In the genomic region with DNA sequence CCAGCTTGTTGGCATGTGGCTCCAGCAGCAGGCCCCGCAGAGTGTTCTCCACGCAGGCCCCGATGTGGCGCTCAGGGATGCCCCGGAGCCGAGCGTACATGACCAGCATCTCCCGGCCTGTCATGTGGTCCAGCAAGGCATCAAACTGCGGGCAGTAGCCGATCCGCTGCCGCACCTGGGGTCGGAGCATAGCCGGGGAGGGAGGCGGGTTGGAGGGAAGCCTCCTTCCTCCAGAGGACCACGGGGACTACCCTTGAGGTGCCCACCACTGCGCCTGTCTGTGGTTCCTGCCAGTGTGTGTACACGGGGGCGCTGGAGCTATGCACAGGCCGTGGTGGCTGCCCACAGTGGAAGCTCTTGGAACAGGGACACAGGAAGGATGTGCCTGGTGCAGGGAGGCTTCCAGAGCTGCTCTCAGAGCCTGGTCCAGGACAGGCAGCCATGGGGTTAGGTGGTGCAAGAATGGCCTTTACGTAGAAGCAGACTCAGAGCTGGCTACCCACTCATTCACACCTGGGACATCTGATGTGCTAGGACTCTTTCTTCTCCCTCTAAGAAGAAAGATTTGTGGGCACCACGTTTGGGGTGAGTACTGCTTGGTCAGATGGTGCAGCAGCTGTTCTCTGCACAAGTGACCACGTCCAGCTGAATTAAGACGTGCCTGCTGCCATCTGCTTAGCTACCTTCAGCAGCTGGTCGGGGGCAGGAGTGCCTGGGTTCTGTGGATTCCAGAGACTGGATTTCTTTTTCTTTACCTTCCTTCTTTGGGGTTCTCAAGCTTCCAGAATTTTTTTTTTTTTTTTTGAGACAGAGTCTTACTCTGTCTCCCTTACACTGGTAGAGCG, we compare ENCODE assay signal across 22 cellular contexts. TPM values are rescaled to one million over a fixed set of nuclear protein-coding genes. Genes with fewer than 3 reads are reported as not detected.
DNase-seq lines count a peak whose midpoint lies in the region; ATAC-seq, FAIRE-seq and TF ChIP-seq lines count a peak whose summit lies in the region.
"Had no signal": no experiment of that assay in that cellular context is flagged by ENCODE, and none has a peak within 500 bp of the region (broad histone marks: within the 10 kb centered on the region; RNA-seq: fewer than 3 reads in every experiment).

No MANE protein-coding gene starts in this region.

- H3K27ac Mint-ChIP-seq in natural killer cell treated with Interleukin-12 subunit alpha and Interleukin-12 subunit beta and Interleukin-15 and Interleukin-18, amount 100 ng/mL, for 72 hours = no peak overlapping the region
- H3K27ac Mint-ChIP-seq in natural killer cell = no peak overlapping the region

- intact Hi-C loops in natural killer cell (cut with micrococcal nuclease) = no loop called here

- FAIRE-seq in bronchial epithelial cell (lab: Jason Lieb, UNC) = peak; percentile 66
- FAIRE-seq: GM12892, HepG2, K562, RCC 7860 had no signal

- peaks cover 3% of the 10 kb centered on the region for H3K27me3 ChIP-seq in bronchial epithelial cell (ENCODE audit: control insufficient read depth, insufficient read depth, low read length)
- H3K27me3 ChIP-seq: BE2C had no signal

- no peak overlapping the region for H3K4me3 ChIP-seq in bronchial epithelial cell (ENCODE audit: low read depth, low read length)
- H3K4me3 ChIP-seq: GM23248, HAP-1, K562 had no signal

- peak in 1 of 2 donors; percentile 29 for ATAC-seq in natural killer cell treated with Interleukin-12 subunit alpha and Interleukin-12 subunit beta and Interleukin-15 and Interleukin-18, amount 100 ng/mL, for 72 hours
- no peak for ATAC-seq in natural killer cell
- no peak for ATAC-seq in left lobe of liver
- ATAC-seq in HG03095 (IDR thresholded peaks at IDR 0.05; ENCODE audit: unreplicated experiment) = no peak
- ATAC-seq: K562 had no signal

- peaks cover 0 to 3% of the 10 kb centered on the region in 2 donors for H3K4me1 Mint-ChIP-seq in natural killer cell treated with Interleukin-12 subunit alpha and Interleukin-12 subunit beta and Interleukin-15 and Interleukin-18, amount 100 ng/mL, for 72 hours (ENCODE audit: low read depth in 2 of 2)
- no peaks in the 10 kb centered on the region for H3K4me1 Mint-ChIP-seq in natural killer cell

- H3K36me3 Mint-ChIP-seq in natural killer cell treated with Interleukin-12 subunit alpha and Interleukin-12 subunit beta and Interleukin-15 and Interleukin-18, amount 100 ng/mL, for 72 hours = no peaks in the 10 kb centered on the region
- no peaks in the 10 kb centered on the region for H3K36me3 Mint-ChIP-seq in natural killer cell

- H3K4me3 Mint-ChIP-seq in natural killer cell treated with Interleukin-12 subunit alpha and Interleukin-12 subunit beta and Interleukin-15 and Interleukin-18, amount 100 ng/mL, for 72 hours = no peak overlapping the region
- no peak overlapping the region for H3K4me3 Mint-ChIP-seq in natural killer cell

- H3K9me3 Mint-ChIP-seq in natural killer cell treated with Interleukin-12 subunit alpha and Interleukin-12 subunit beta and Interleukin-15 and Interleukin-18, amount 100 ng/mL, for 72 hours = no peaks in the 10 kb centered on the region
- H3K9me3 Mint-ChIP-seq in natural killer cell = no peaks in the 10 kb centered on the region

- peak; percentile 54 for DNase-seq in natural killer cell treated with Interleukin-12 subunit alpha and Interleukin-12 subunit beta and Interleukin-15 and Interleukin-18, amount 100 ng/mL, for 72 hours (ENCODE audit: low spot score)
- DNase-seq in natural killer cell (no peak), bronchial epithelial cell (ENCODE audit: low read depth) (no peak), inferior parietal cortex (ENCODE audit: extremely low spot score) (peak; percentile 32), left lobe of liver (ENCODE audit: low spot score) (no peak), GM03348 (ENCODE audit: low spot score) (no peak)
- DNase-seq: BE2C, GM23248, MM.1S, NCI-H1092, NCI-H1436, NCI-H187 treated with DMSO at 0.1 percent for 48 hours, NCI-H226, NCI-H510A treated with DMSO at 0.1 percent for 48 hours, OCI-M1, Right ventricle myocardium superior had no signal

- TF ChIP-seq CTCF in natural killer cell (IDR thresholded peaks at IDR 0.05) (no peak), bronchial epithelial cell (IDR thresholded peaks at IDR 0.05; ENCODE audit: insufficient read depth, low read length, severe bottlenecking) (no peak)

- no peaks in the 10 kb centered on the region for H3K36me3 ChIP-seq in bronchial epithelial cell (ENCODE audit: control insufficient read depth, insufficient read depth, low read length)

- H3K27me3 Mint-ChIP-seq in natural killer cell treated with Interleukin-12 subunit alpha and Interleukin-12 subunit beta and Interleukin-15 and Interleukin-18, amount 100 ng/mL, for 72 hours = no peaks in the 10 kb centered on the region
- H3K27me3 Mint-ChIP-seq in natural killer cell (ENCODE audit: low read depth in 2 of 2) = no peaks in the 10 kb centered on the region

RNA-seq across cellular contexts. Expression of gene RNPS1, which starts 11.3 kb away (rescaled TPM):
- 100 to 1,000 TPM; 256 to 334 TPM for total RNA-seq in natural killer cell treated with Interleukin-12 subunit alpha and Interleukin-12 subunit beta and Interleukin-15 and Interleukin-18, amount 100 ng/mL, for 72 hours
- 100 to 1,000 TPM; 269 to 284 (median 273) TPM for total RNA-seq in natural killer cell
- 73.5 and 84.7 TPM in 2 replicates for total RNA-seq in bronchial epithelial cell
- 32.1 TPM for total RNA-seq in left lobe of liver

RNA-seq across cellular contexts. Expression of gene ECI1, which starts 27.8 kb away (rescaled TPM):
- total RNA-seq in natural killer cell treated with Interleukin-12 subunit alpha and Interleukin-12 subunit beta and Interleukin-15 and Interleukin-18, amount 100 ng/mL, for 72 hours = 10 to 100 TPM; 29.1 to 51.1 TPM
- total RNA-seq in natural killer cell (10 to 100 TPM; 14.6 to 19.2 (median 19.0) TPM), bronchial epithelial cell (87.8 and 140 TPM in 2 replicates), left lobe of liver (171 TPM)

RNA-seq across cellular contexts. Expression of gene DNASE1L2, which starts 42.9 kb away (rescaled TPM):
- total RNA-seq in natural killer cell treated with Interleukin-12 subunit alpha and Interleukin-12 subunit beta and Interleukin-15 and Interleukin-18, amount 100 ng/mL, for 72 hours = 1 to 10 TPM in 1 of 2 donors, under 1 TPM in 1; 0.88 to 3.5 TPM
- total RNA-seq in natural killer cell (1 to 10 TPM in 1 of 3 donors, under 1 TPM in 2; 0.19 to 1.4 (median 0.77) TPM), bronchial epithelial cell (under 0.01 and 0.64 TPM in 2 replicates), left lobe of liver (1.2 TPM)
- total RNA-seq: GM23248 had no signal

RNA-seq across cellular contexts. Expression of gene E4F1, which starts 55.8 kb away (rescaled TPM):
- total RNA-seq in natural killer cell treated with Interleukin-12 subunit alpha and Interleukin-12 subunit beta and Interleukin-15 and Interleukin-18, amount 100 ng/mL, for 72 hours = 10 to 100 TPM; 27.5 to 51.8 TPM
- 10 to 100 TPM; 43.6 to 45.7 (median 45.7) TPM for total RNA-seq in natural killer cell
- 26.6 and 34.4 TPM in 2 replicates for total RNA-seq in bronchial epithelial cell
- total RNA-seq in left lobe of liver = 12.7 TPM

Comparison
In these comparisons a context has a peak if more than half of its experiments do, and no peak if none do; other contexts are left out.
1. DNase-seq: peak in natural killer cell treated with Interleukin-12 subunit alpha and Interleukin-12 subunit beta and Interleukin-15 and Interleukin-18, amount 100 ng/mL, for 72 hours (single experiment) and inferior parietal cortex (single experiment); none in natural killer cell (single experiment), bronchial epithelial cell (single experiment), left lobe of liver (single experiment) and GM03348 (single experiment).